Comparison of ENCODE assay signal across 1 cellular context in the genomic region with DNA sequence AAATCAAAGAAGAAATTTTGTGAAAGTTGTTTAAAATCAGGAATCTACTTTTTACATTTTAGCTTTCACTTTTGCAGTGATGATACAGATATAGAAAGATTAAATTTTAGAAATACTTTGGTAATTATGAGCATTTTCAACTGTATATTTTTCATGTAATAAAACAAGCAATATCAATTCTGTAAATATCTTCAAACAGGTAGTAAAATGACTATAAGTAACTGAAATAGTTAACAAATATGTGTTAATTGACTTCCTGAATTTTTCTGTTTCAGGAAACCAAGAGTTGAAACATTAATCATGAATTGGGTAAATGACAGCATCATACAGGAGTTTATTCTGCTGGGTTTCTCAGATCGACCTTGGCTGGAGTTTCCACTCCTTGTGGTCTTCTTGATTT.
TF ChIP-seq lines count a peak whose summit lies in the region.

Gene OR2B6, plus strand, starts transcription at position 301 of the 400 bp plus-strand sequence. Its CDS starts 0 bp downstream, at position 301.

TF ChIP-seq in GM12878, 131 proteins besides CTCF, POLR2A, EP300 and RAD21 (continued from another document):
- TF ChIP-seq, protein P1, sequence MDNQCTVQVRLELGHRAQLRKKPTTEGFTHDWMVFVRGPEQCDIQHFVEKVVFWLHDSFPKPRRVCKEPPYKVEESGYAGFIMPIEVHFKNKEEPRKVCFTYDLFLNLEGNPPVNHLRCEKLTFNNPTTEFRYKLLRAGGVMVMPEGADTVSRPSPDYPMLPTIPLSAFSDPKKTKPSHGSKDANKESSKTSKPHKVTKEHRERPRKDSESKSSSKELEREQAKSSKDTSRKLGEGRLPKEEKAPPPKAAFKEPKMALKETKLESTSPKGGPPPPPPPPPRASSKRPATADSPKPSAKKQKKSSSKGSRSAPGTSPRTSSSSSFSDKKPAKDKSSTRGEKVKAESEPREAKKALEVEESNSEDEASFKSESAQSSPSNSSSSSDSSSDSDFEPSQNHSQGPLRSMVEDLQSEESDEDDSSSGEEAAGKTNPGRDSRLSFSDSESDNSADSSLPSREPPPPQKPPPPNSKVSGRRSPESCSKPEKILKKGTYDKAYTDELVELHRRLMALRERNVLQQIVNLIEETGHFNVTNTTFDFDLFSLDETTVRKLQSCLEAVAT (IDR thresholded peaks at IDR 0.05) = no peak
- TF ChIP-seq STAT3 (IDR thresholded peaks at IDR 0.05; ENCODE audit: low read depth, low read length) (no peak), IRF4 (IDR thresholded peaks at IDR 0.05; ENCODE audit: low read depth, low read length) (no peak)
